In the genomic region with DNA sequence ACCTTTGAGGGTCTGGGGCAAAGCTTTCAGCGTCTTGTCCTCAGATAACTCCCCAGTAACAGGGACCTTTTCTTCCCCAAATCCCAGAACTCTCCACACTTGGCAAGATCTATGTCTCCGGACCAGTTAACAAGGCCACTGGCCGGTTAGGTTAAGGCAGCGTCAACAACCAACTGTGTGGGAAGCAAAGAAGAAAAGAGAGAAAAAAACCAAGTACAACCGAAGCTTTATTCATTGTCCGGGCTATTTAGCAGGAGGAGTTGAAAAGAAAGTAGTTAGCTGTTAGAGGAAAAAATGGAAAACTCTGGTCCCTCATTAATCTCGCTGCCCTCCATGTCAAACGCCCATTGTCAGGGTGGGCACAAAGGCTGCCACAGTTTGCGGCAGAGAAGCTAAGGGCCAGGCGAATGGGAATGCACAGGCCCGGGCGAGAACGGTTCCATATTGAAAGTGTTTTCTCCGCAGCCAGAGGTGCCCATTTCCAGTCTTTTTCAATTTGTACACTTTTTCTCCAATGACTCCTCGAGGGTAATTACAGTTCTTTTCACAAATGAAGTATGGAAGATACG, we compare ENCODE assay signal across 19 cellular contexts. TPM values are rescaled to one million over a fixed set of nuclear protein-coding genes. Genes with fewer than 3 reads are reported as not detected.
DNase-seq lines count a peak whose midpoint lies in the region; ATAC-seq and TF ChIP-seq lines count a peak whose summit lies in the region.
"Had no signal": no experiment of that assay in that cellular context is flagged by ENCODE, and none has a peak within 500 bp of the region (broad histone marks: within the 10 kb centered on the region; RNA-seq: fewer than 3 reads in every experiment).

No MANE protein-coding gene starts in this region.

- H3K9me3 ChIP-seq in gastroesophageal sphincter, result no peaks in the 10 kb centered on the region

- no peaks in the 10 kb centered on the region for H3K36me3 Mint-ChIP-seq in neural crest cell (ENCODE audit: low read depth)
- H3K36me3 Mint-ChIP-seq: CD8-positive, alpha-beta memory T cell had no signal

- peaks cover 6% of the 10 kb centered on the region for H3K27me3 Mint-ChIP-seq in neural crest cell (ENCODE audit: low read depth)

- H3K4me1 Mint-ChIP-seq in neural crest cell, result peaks cover 25% of the 10 kb centered on the region
- H3K4me1 Mint-ChIP-seq: CD8-positive, alpha-beta memory T cell had no signal

- H3K27ac ChIP-seq in gastroesophageal sphincter (peak overlapping the region in 2 of 4 donors; percentile 15 to 17), temporal lobe (ENCODE audit: low read depth, low read length) (peak overlapping the region; percentile 27)
- H3K27ac ChIP-seq: SK-N-MC had no signal

- H3K4me3 ChIP-seq in gastroesophageal sphincter, result no peak overlapping the region
- H3K4me3 ChIP-seq: K562, SK-N-MC had no signal

- H3K36me3 ChIP-seq in gastroesophageal sphincter, result no peaks in the 10 kb centered on the region

- no peak for TF ChIP-seq EP300 in gastroesophageal sphincter (IDR thresholded peaks at IDR 0.05)

- WGBS in gastroesophageal sphincter (ENCODE audit: low coverage in 1 of 2), 2 donors, result 70% methylated on average over 11 of the region's 16 CpGs; no CpG with 5 or more reads in 1 of the 2 donors

- no peaks in the 10 kb centered on the region for H3K4me1 ChIP-seq in gastroesophageal sphincter

- no peaks in the 10 kb centered on the region for H3K9me3 Mint-ChIP-seq in neural crest cell

- peaks cover 69% of the 10 kb centered on the region for H3K27me3 ChIP-seq in gastroesophageal sphincter

- TF ChIP-seq CTCF in gastroesophageal sphincter (IDR thresholded peaks at IDR 0.05) (no peak), neural crest cell (conservative IDR thresholded peaks at IDR 0.05) (no peak)

- peak overlapping the region; percentile 20 for H3K27ac Mint-ChIP-seq in neural crest cell (ENCODE audit: unreplicated experiment)
- H3K27ac Mint-ChIP-seq: CD8-positive, alpha-beta memory T cell had no signal

- ATAC-seq in gastroesophageal sphincter (peak; percentile 34), GM21737 (IDR thresholded peaks at IDR 0.05; ENCODE audit: unreplicated experiment) (no peak), HG03045 (IDR thresholded peaks at IDR 0.05; ENCODE audit: unreplicated experiment) (no peak)
- ATAC-seq: K562 had no signal

- DNase-seq in C1 segment of cervical spinal cord (lab: John Stamatoyannopoulos, UW) (peak in 8 of 14 donors; percentile 6 to 57 (median 38)), neural crest cell (ENCODE audit: low read depth, low spot score) (no peak), UCSD-AML1 (lab: John Stamatoyannopoulos, UW; ENCODE audit: unreplicated experiment) (no peak)
- DNase-seq: DND-41; NCI-H1092 treated with DMSO at 0.1 percent for 48 hours; NCI-H1694; NCI-H2081 treated with DMSO at 0.1 percent for 48 hours; NCI-H446 treated with DMSO at 0.1 percent for 48 hours; NCI-H748 treated with DMSO at 0.1 percent for 48 hours; NK-92 treated with Interleukin-12 subunit alpha and Interleukin-12 subunit beta, amount 100 ng/mL, for 24 hours; SHP77 had no signal

- TF ChIP-seq POLR2A in gastroesophageal sphincter (IDR thresholded peaks at IDR 0.05), result no peak

- H3K4me3 Mint-ChIP-seq in neural crest cell, result peak overlapping the region; percentile 31
- H3K4me3 Mint-ChIP-seq: CD8-positive, alpha-beta memory T cell had no signal

RNA-seq across cellular contexts. Expression of a gene that starts 49.3 kb away (rescaled TPM):
- total RNA-seq in gastroesophageal sphincter, result 1 to 10 TPM; 3.1 to 7.8 (median 5.0) TPM
- 1.6 and 2.4 TPM in 2 replicates for total RNA-seq in neural crest cell
- 34.7 TPM for total RNA-seq in temporal lobe
- total RNA-seq: CD8-positive, alpha-beta memory T cell; G401; K562 had no signal

Comparison
In these comparisons a context has a peak if more than half of its experiments do, and no peak if none do; other contexts are left out.
1. DNase-seq: peak in C1 segment of cervical spinal cord (8 of 14); none in neural crest cell (single experiment) and UCSD-AML1 (single experiment).